Comparison of ENCODE assay signal across 10 cellular contexts in genomic region chr12:8789341-8790013, GRCh38. TPM values are rescaled to one million over a fixed set of nuclear protein-coding genes. Genes with fewer than 3 reads are reported as not detected.
"Had no signal": no experiment of that assay in that cellular context is flagged by ENCODE, and none has a peak within 500 bp of the region (broad histone marks: within the 10 kb centered on the region; RNA-seq: fewer than 3 reads in every experiment).

No MANE protein-coding gene starts in this region.

RNA-seq across cellular contexts. Expression of gene A2ML1, which starts 32.9 kb away (rescaled TPM):
- total RNA-seq: activated T-cell treated with anti-CD3 and anti-CD28 coated beads, Interleukin-2, amount 50 U/mL, for 4 hours; chondrocyte; dermis microvascular lymphatic vessel endothelial cell; left colon; lower lobe of right lung; mononuclear cell; natural killer cell treated with Interleukin-12 subunit alpha and Interleukin-12 subunit beta and Interleukin-15 and Interleukin-18, amount 100 ng/mL, for 72 hours; pancreas; sigmoid colon; SJSA1 had no signal
